8 cellular contexts compared by ENCODE assay signal in genomic region chr10:70331486-70332268, GRCh38. TPM values are rescaled to one million over a fixed set of nuclear protein-coding genes. Genes with fewer than 3 reads are reported as not detected.
A peak's percentile ranks its signal among the peaks of the same experiment; 100 is the strongest.
DNase-seq lines count a peak whose midpoint lies in the region; ATAC-seq, FAIRE-seq and TF ChIP-seq lines count a peak whose summit lies in the region.

No MANE protein-coding gene starts in this region.

- no peaks in the 10 kb centered on the region for H3K9me3 Mint-ChIP-seq in MCF 10A (ENCODE audit: unreplicated experiment)

- H3K4me1 ChIP-seq in keratinocyte (ENCODE audit: control insufficient read depth, extremely low read depth, insufficient read depth, low read length) (peaks cover 12% of the 10 kb centered on the region), thyroid gland (peaks cover 7 to 15% of the 10 kb centered on the region in 2 donors)

- H2AFZ ChIP-seq in keratinocyte (ENCODE audit: control insufficient read depth, low read length): no peak overlapping the region

- no peaks in the 10 kb centered on the region for H3K36me3 ChIP-seq in keratinocyte (ENCODE audit: control insufficient read depth in 2 of 2, extremely low read depth in 1 of 2, insufficient read depth in 2 of 2, low read length in 2 of 2)
- no peaks in the 10 kb centered on the region for H3K36me3 ChIP-seq in thyroid gland

- H3K27ac Mint-ChIP-seq in MCF 10A (ENCODE audit: low read depth, unreplicated experiment): peak overlapping the region; percentile 79

- no peak for TF ChIP-seq CTCF in MCF 10A (IDR thresholded peaks at IDR 0.05; ENCODE audit: unreplicated experiment)
- peak in 2 of 3 experiments; percentile 6 to 43 for TF ChIP-seq CTCF in keratinocyte (optimal IDR thresholded peaks at IDR 0.05 in 1 of 3, IDR thresholded peaks at IDR 0.05 in 1 of 3, conservative IDR thresholded peaks at IDR 0.05 in 1 of 3; ENCODE audit: extremely low read depth in 1 of 3, insufficient read depth in 2 of 3, low read length in 3 of 3)
- TF ChIP-seq CTCF in thyroid gland (IDR thresholded peaks at IDR 0.05): peak in 3 of 6 experiments; percentile 11 to 21 (median 13)

- H3K9me1 ChIP-seq in keratinocyte (ENCODE audit: control insufficient read depth, extremely low read depth, insufficient read depth, low read length): no peaks in the 10 kb centered on the region

- DNase-seq in AG20443 (ENCODE audit: low spot score): peak; percentile 83
- DNase-seq in NOMO-1 treated with DMSO at 0.1 percent for 48 hours (lab: John Stamatoyannopoulos, UW; ENCODE audit: unreplicated experiment): peak; percentile 97
- peak; percentile 98 for DNase-seq in MCF 10A (ENCODE audit: unreplicated experiment)
- peak; percentile 94 for DNase-seq in keratinocyte (ENCODE audit: low read depth, low spot score)
- DNase-seq in thyroid gland: peak; percentile 19 to 20

- H3K9me3 ChIP-seq in keratinocyte (ENCODE audit: control insufficient read depth, low read depth, low read length) (no peaks in the 10 kb centered on the region), thyroid gland (no peaks in the 10 kb centered on the region)

- dilution Hi-C loops in keratinocyte (cut with MboI; ENCODE audit: extremely low pct_ligation_motif_present, low sequenced_read_pairs): no loop called here

- H3K4me3 ChIP-seq in keratinocyte (ENCODE audit: control insufficient read depth in 2 of 3, extremely low read depth in 1 of 3, insufficient read depth in 2 of 3, low read depth in 1 of 3, low read length in 3 of 3): no peak overlapping the region
- no peak overlapping the region for H3K4me3 ChIP-seq in thyroid gland (replicated peaks in 1 of 3)

- CTCF ChIA-PET in MCF 10A (lab: Yijun Ruan, JAX): interaction anchor here (0.7 to 1.5 kb wide), 3 partner anchors 12 to 97 kb away, joined by 3 to 4 read pairs (median 3); no protein-coding TSS in a partner anchor

- H3K27me3 Mint-ChIP-seq in MCF 10A (ENCODE audit: insufficient read depth, unreplicated experiment): no peaks in the 10 kb centered on the region

- ATAC-seq in GM18498 (IDR thresholded peaks at IDR 0.05; ENCODE audit: unreplicated experiment): peak; percentile 69
- ATAC-seq in HG03432 (IDR thresholded peaks at IDR 0.05; ENCODE audit: unreplicated experiment): peak; percentile 85
- ATAC-seq in HG02840 (IDR thresholded peaks at IDR 0.05; ENCODE audit: low FRiP score, unreplicated experiment): no peak

- no peak overlapping the region for H3K4me3 Mint-ChIP-seq in MCF 10A (ENCODE audit: unreplicated experiment)

- no peak overlapping the region for H3K27ac ChIP-seq in keratinocyte (ENCODE audit: control insufficient read depth, insufficient read depth, low read length)
- no peak overlapping the region for H3K27ac ChIP-seq in thyroid gland

- peaks cover 19% of the 10 kb centered on the region for H3K4me1 Mint-ChIP-seq in MCF 10A (ENCODE audit: insufficient read depth, unreplicated experiment)

- peaks cover 6% of the 10 kb centered on the region for H3K36me3 Mint-ChIP-seq in MCF 10A (ENCODE audit: insufficient read depth, unreplicated experiment)

- no peak for TF ChIP-seq POLR2A in thyroid gland (IDR thresholded peaks at IDR 0.05)

- no peaks in the 10 kb centered on the region for H3K27me3 ChIP-seq in keratinocyte (ENCODE audit: control insufficient read depth, extremely low read depth, insufficient read depth, low read length)
- no peaks in the 10 kb centered on the region for H3K27me3 ChIP-seq in thyroid gland

- peak overlapping the region; percentile 31 for H3K4me2 ChIP-seq in keratinocyte (ENCODE audit: control insufficient read depth, extremely low read depth, insufficient read depth, low read depth, low read length)

- intact Hi-C loops in MCF 10A (cut with micrococcal nuclease) (no loop called here), thyroid gland (cut with DNase I) (no loop called here)

- H3K9ac ChIP-seq in keratinocyte (ENCODE audit: control insufficient read depth, extremely low read depth, insufficient read depth, low read length): no peak overlapping the region

- POLR2A ChIA-PET in MCF 10A (lab: Yijun Ruan, JAX): interaction anchor here (0.6 to 2.1 kb wide), 3 partner anchors 16 to 99 kb away, joined by 3 to 11 read pairs (median 3); partner anchors contain the start of gene PPA1

- 49 to 70% methylated on average over 8 to 10 of the region's 10 CpGs for WGBS in thyroid gland, 2 donors

- no TSS peak for BruUV-seq in MCF 10A (replicated peaks; lab: Mats Ljungman, UMichigan)

- FAIRE-seq in keratinocyte (lab: Jason Lieb, UNC): peak; percentile 79

- H4K20me1 ChIP-seq in keratinocyte (ENCODE audit: control insufficient read depth, extremely low read depth, insufficient read depth, low read length): no peaks in the 10 kb centered on the region

- no peaks in the 10 kb centered on the region for H3K79me2 ChIP-seq in keratinocyte (ENCODE audit: control insufficient read depth, insufficient read depth, low read length)

RNA-seq across cellular contexts. Expression of gene NPFFR1, which starts 47.9 kb away (rescaled TPM):
- total RNA-seq in MCF 10A (2022) (not detected in 2 replicates), thyroid gland (under 1 TPM in 3 of 4 donors, not detected in 1; under 0.01 to 0.13 (median 0.05) TPM)
- not detected in 3 replicates for polyA plus RNA-seq in keratinocyte
- not detected for polyA plus RNA-seq in keratinocyte (2011; ENCODE audit: low read depth)
- polyA plus RNA-seq in keratinocyte (2011; cell fraction: cytosol; rRNA removed): not detected in 2 replicates
- polyA plus RNA-seq in keratinocyte (2011; cell fraction: nucleus; rRNA removed): 0.01 and 0.03 TPM in 2 replicates
- polyA plus RNA-seq in keratinocyte (2012; ENCODE audit: low replicate concordance): 0.01 TPM in 1 of 2 replicates, not detected in the other
- not detected in 3 replicates for polyA minus RNA-seq in keratinocyte
- not detected for polyA minus RNA-seq in keratinocyte (2011; cell fraction: cytosol; rRNA and poly(A)+ RNA removed)
- 0.08 TPM in 1 of 2 replicates, not detected in the other for polyA minus RNA-seq in keratinocyte (2011; cell fraction: nucleus; rRNA and poly(A)+ RNA removed)

RNA-seq across cellular contexts. Expression of gene LRRC20, which starts 50.7 kb away (rescaled TPM):
- total RNA-seq in MCF 10A (2022) (1.1 and 1.5 TPM in 2 replicates), thyroid gland (10 to 100 TPM in 2 of 4 donors, 1 to 10 TPM in 2; 2.5 to 20.5 (median 8.7) TPM)
- polyA plus RNA-seq in keratinocyte: 0.54 to 1.6 TPM (median 0.93 TPM) in 3 replicates
- 0.56 TPM for polyA plus RNA-seq in keratinocyte (2011; ENCODE audit: low read depth)
- polyA plus RNA-seq in keratinocyte (2011; cell fraction: cytosol; rRNA removed): 0.53 and 0.94 TPM in 2 replicates
- 0.56 and 0.85 TPM in 2 replicates for polyA plus RNA-seq in keratinocyte (2011; cell fraction: nucleus; rRNA removed)
- 1.1 and 1.9 TPM in 2 replicates for polyA plus RNA-seq in keratinocyte (2012; ENCODE audit: low replicate concordance)
- polyA minus RNA-seq in keratinocyte: 0.73 to 2.2 TPM (median 1.8 TPM) in 3 replicates
- polyA minus RNA-seq in keratinocyte (2011; cell fraction: cytosol; rRNA and poly(A)+ RNA removed): not detected
- 0.21 and 0.54 TPM in 2 replicates for polyA minus RNA-seq in keratinocyte (2011; cell fraction: nucleus; rRNA and poly(A)+ RNA removed)

Comparison
In these comparisons a context has a peak if more than half of its experiments do, and no peak if none do; other contexts are left out.
1. DNase-seq: peak in every context shown above with its lines; median percentile 98 in MCF 10A; 97 in NOMO-1 treated with DMSO at 0.1 percent for 48 hours; 94 in keratinocyte; 83 in AG20443; 20 in thyroid gland.